ENCODE assay signal across 14 cellular contexts in genomic region chr14:72619881-72620280, GRCh38.
"Had no signal": no experiment of that assay in that cellular context is flagged by ENCODE, and none has a peak within 500 bp of the region (broad histone marks: within the 10 kb centered on the region; RNA-seq: fewer than 3 reads in every experiment).

No MANE protein-coding gene starts in this region.

- H3K4me3 ChIP-seq: hepatocyte, ovary, smooth muscle cell, upper lobe of left lung had no signal

- H3K79me2 ChIP-seq: hepatocyte had no signal

- H3K27me3 ChIP-seq: hepatocyte, ovary, upper lobe of left lung had no signal

- H3K9me3 Mint-ChIP-seq: dendritic cell treated with granulocyte-macrophage colony-stimulating factor and Interleukin-4, amounts not matched to agents 40 ng/mL and 50 ng/mL, for 4 days had no signal

- H3K27ac ChIP-seq: hepatocyte, ovary, upper lobe of left lung had no signal

- H3K27me3 Mint-ChIP-seq: naive B cell had no signal

- H3K4me2 ChIP-seq: hepatocyte, smooth muscle cell had no signal

- ATAC-seq: left colon, right cardiac atrium had no signal

- DNase-seq: erythroblast; foreskin melanocyte; left colon; mesendoderm; naive B cell; nephron progenitor cell; ovary; stimulated activated CD4-positive, alpha-beta T cell treated with anti-CD3 and anti-CD28 coated beads, Interleukin-2, amount 100 ng/mL, for 48 hours; stimulated activated naive CD4-positive, alpha-beta T cell treated with Interleukin-2 at 50 U/mL for 16 hours had no signal

- H3K27ac Mint-ChIP-seq: dendritic cell treated with granulocyte-macrophage colony-stimulating factor and Interleukin-4, amounts not matched to agents 40 ng/mL and 50 ng/mL, for 4 days; nephron progenitor cell had no signal

- H3K9me3 ChIP-seq: ovary, upper lobe of left lung had no signal

- H2AFZ ChIP-seq: hepatocyte had no signal

- H3K4me3 Mint-ChIP-seq: dendritic cell treated with granulocyte-macrophage colony-stimulating factor and Interleukin-4, amounts not matched to agents 40 ng/mL and 50 ng/mL, for 4 days; nephron progenitor cell had no signal

- H3K36me3 ChIP-seq: ovary, upper lobe of left lung had no signal
